1 cellular context compared by ENCODE assay signal in the genomic region with DNA sequence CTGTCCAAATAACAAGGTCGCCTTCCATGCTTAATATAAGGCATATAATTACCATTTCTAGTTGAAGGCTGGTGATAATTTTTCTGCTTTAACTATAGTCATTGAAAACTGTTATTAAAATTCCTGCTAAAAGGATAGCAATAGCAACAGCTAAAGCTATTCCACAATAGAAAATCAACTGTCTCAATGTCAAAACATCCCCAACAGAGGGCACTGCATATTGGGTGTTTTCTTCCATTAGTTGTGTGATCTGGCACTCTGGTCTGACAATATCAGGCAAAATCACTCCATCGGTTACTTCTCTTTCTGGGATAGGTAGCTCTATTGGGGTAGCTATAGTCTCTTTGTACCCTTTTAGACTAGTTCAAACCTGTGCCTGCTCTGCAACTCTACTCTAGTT.
TF ChIP-seq lines count a peak whose summit lies in the region.

No MANE protein-coding gene starts in this region.

TF ChIP-seq in GM23338, 12 proteins besides CTCF, POLR2A, EP300 and RAD21:
- TF ChIP-seq, protein P1, sequence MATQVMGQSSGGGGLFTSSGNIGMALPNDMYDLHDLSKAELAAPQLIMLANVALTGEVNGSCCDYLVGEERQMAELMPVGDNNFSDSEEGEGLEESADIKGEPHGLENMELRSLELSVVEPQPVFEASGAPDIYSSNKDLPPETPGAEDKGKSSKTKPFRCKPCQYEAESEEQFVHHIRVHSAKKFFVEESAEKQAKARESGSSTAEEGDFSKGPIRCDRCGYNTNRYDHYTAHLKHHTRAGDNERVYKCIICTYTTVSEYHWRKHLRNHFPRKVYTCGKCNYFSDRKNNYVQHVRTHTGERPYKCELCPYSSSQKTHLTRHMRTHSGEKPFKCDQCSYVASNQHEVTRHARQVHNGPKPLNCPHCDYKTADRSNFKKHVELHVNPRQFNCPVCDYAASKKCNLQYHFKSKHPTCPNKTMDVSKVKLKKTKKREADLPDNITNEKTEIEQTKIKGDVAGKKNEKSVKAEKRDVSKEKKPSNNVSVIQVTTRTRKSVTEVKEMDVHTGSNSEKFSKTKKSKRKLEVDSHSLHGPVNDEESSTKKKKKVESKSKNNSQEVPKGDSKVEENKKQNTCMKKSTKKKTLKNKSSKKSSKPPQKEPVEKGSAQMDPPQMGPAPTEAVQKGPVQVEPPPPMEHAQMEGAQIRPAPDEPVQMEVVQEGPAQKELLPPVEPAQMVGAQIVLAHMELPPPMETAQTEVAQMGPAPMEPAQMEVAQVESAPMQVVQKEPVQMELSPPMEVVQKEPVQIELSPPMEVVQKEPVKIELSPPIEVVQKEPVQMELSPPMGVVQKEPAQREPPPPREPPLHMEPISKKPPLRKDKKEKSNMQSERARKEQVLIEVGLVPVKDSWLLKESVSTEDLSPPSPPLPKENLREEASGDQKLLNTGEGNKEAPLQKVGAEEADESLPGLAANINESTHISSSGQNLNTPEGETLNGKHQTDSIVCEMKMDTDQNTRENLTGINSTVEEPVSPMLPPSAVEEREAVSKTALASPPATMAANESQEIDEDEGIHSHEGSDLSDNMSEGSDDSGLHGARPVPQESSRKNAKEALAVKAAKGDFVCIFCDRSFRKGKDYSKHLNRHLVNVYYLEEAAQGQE (IDR thresholded peaks at IDR 0.05; ENCODE audit: unreplicated experiment): no peak
- TF ChIP-seq STAT1 (IDR thresholded peaks at IDR 0.05; ENCODE audit: unreplicated experiment) (no peak), POLR2AphosphoS5 (IDR thresholded peaks at IDR 0.05; ENCODE audit: low read depth) (no peak), CREB1 (CRISPR knock-in tag; IDR thresholded peaks at IDR 0.05; ENCODE audit: low read depth) (no peak), NANOG (IDR thresholded peaks at IDR 0.05; ENCODE audit: borderline replicate concordance) (no peak)
